ENCODE assay signal across 8 cellular contexts in the genomic region with DNA sequence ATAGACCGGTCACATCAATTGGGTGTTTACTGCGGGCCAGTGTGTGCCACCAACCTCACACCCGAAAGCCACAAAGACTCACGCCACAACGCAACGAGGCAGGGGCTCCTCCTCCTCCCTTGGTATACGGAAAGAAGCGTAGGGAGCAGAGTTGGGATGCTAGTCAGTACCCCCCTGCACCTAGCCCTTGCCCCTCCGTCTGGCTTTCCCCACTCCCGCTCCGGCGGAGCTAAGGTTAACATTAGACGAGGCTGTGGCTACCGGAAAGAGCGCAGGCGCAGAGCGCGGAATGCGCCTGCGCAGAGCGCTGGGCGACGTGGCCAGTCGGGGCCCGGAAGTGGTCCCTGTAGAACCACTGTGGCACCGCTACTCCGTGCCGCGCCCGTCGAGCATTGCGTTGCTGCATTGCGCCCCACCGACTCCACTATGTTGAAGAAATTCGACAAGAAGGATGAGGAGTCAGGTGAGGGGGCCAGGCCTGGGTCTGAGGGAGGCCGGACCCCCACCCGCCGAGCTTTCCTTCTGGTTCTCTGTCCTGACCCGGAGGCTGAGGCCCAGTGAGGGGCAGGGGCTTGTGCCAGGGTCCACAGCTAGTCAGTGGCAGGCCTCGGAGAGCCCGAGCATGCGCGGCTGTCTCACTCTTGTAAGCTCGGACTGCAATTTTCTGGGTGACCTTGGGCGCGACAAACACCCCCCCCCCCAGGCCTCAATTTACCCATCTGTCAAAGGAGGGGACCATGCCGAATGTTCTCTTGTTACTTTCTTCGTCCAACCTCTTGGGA. TPM values are rescaled to one million over a fixed set of nuclear protein-coding genes. Genes with fewer than 3 reads are reported as not detected.
DNase-seq lines count a peak whose midpoint lies in the region; ATAC-seq, FAIRE-seq and TF ChIP-seq lines count a peak whose summit lies in the region.

A gene with protein sequence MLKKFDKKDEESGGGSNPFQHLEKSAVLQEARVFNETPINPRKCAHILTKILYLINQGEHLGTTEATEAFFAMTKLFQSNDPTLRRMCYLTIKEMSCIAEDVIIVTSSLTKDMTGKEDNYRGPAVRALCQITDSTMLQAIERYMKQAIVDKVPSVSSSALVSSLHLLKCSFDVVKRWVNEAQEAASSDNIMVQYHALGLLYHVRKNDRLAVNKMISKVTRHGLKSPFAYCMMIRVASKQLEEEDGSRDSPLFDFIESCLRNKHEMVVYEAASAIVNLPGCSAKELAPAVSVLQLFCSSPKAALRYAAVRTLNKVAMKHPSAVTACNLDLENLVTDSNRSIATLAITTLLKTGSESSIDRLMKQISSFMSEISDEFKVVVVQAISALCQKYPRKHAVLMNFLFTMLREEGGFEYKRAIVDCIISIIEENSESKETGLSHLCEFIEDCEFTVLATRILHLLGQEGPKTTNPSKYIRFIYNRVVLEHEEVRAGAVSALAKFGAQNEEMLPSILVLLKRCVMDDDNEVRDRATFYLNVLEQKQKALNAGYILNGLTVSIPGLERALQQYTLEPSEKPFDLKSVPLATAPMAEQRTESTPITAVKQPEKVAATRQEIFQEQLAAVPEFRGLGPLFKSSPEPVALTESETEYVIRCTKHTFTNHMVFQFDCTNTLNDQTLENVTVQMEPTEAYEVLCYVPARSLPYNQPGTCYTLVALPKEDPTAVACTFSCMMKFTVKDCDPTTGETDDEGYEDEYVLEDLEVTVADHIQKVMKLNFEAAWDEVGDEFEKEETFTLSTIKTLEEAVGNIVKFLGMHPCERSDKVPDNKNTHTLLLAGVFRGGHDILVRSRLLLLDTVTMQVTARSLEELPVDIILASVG (plus strand): TSS at position 323 of the 782 bp plus-strand sequence. CDS start 104 bp downstream, at position 427.

- POLR2A ChIA-PET in HepG2 (lab: Yijun Ruan, JAX), result interaction anchor here (0.6 to 2.2 kb wide), 25 partner anchors 8 to 197 kb away, joined by 3 to 22 read pairs (median 5); a partner anchor contains a TSS

- H3K4me3 ChIP-seq in HepG2 (replicated peaks in 1 of 3; ENCODE audit: insufficient read depth in 1 of 3, low read depth in 2 of 3, low read length in 3 of 3), result peak within 1 kb of the TSS; percentile 72 to 99 (median 84)

- peak within 1 kb of the TSS; percentile 93 for H3K27ac ChIP-seq in HepG2 (ENCODE audit: extremely low read length, insufficient read depth, low read length)

- DNase-seq in CD14-positive monocyte (ENCODE audit: low spot score) (peak; percentile 74), NCI-H82 (lab: John Stamatoyannopoulos, UW) (peak; percentile 96), HepG2 (ENCODE audit: low spot score) (peak; percentile 81)
- DNase-seq in activated CD4-positive, alpha-beta T cell treated with anti-CD3 and anti-CD28 coated beads, Interleukin-2, amount 50 U/mL, for 4 hours, result peak; percentile 76 to 77
- DNase-seq in stimulated activated CD4-positive, alpha-beta T cell treated with anti-CD3 and anti-CD28 coated beads, Interleukin-2, amount 100 ng/mL, for 48 hours, result peak; percentile 82 to 88

- H3K9ac ChIP-seq in HepG2 (ENCODE audit: insufficient read depth, low read depth, low read length), result peak within 1 kb of the TSS; percentile 100

- in situ Hi-C loops in HepG2 (cut with HindIII; ENCODE audit: extremely low pct_ligation_motif_present, low pct_unique_long_range_greater_than_20kb), result loop anchor here (10.0 kb wide), 1 partner anchor 65 kb away; a partner anchor contains a TSS

- peaks cover 37% of the 10 kb centered on the region for H3K79me2 ChIP-seq in HepG2 (ENCODE audit: insufficient read depth, low read length)

- 0% methylated on average over 4 of the region's 48 CpGs for WGBS in HepG2 (ENCODE audit: low lambda C conversion rate)

- peak; percentile 48 for FAIRE-seq in HepG2 (lab: Jason Lieb, UNC)

- no peaks in the 10 kb centered on the region for H4K20me1 ChIP-seq in HepG2 (ENCODE audit: insufficient read depth, low read length)

- TF ChIP-seq POLR2A in HepG2 (IDR thresholded peaks at IDR 0.05; ENCODE audit: insufficient read depth in 1 of 2, low read depth in 2 of 2, low read length in 2 of 2), result peak; percentile 95

- ATAC-seq in GM19397 (IDR thresholded peaks at IDR 0.05; ENCODE audit: unreplicated experiment) (peak; percentile 88), HG03571 (IDR thresholded peaks at IDR 0.05; ENCODE audit: unreplicated experiment) (peak; percentile 71), HepG2 (peak; percentile 87)

- H3K4me3 Mint-ChIP-seq in CD14-positive monocyte, result peak within 1 kb of the TSS; percentile 92 to 95
- peak within 1 kb of the TSS; percentile 91 for H3K4me3 Mint-ChIP-seq in dendritic cell treated with granulocyte-macrophage colony-stimulating factor and Interleukin-4, amounts not matched to agents 40 ng/mL and 50 ng/mL, for 4 days

- peak within 1 kb of the TSS; percentile 93 to 99 (median 97) for H3K27ac Mint-ChIP-seq in CD14-positive monocyte
- peak within 1 kb of the TSS; percentile 97 for H3K27ac Mint-ChIP-seq in dendritic cell treated with granulocyte-macrophage colony-stimulating factor and Interleukin-4, amounts not matched to agents 40 ng/mL and 50 ng/mL, for 4 days

- peaks cover 13 to 25% of the 10 kb centered on the region in 2 experiments for H3K36me3 ChIP-seq in HepG2 (replicated peaks in 1 of 2; ENCODE audit: control insufficient read depth in 1 of 2, insufficient read depth in 2 of 2, low read length in 2 of 2)

- no peak; the same call in 1 of the 2 replicates for TF ChIP-seq RAD21 in HepG2 (CRISPR knock-in tag; IDR thresholded peaks at IDR 0.05)

- peaks cover 28 to 34% of the 10 kb centered on the region in 2 donors for H3K36me3 Mint-ChIP-seq in CD14-positive monocyte
- peaks cover 46% of the 10 kb centered on the region for H3K36me3 Mint-ChIP-seq in dendritic cell treated with granulocyte-macrophage colony-stimulating factor and Interleukin-4, amounts not matched to agents 40 ng/mL and 50 ng/mL, for 4 days (ENCODE audit: low read depth)

- peak within 1 kb of the TSS; percentile 95 for H3K4me2 ChIP-seq in HepG2 (ENCODE audit: low read depth, low read length)

- peaks cover 0 to 5% (median 3%) of the 10 kb centered on the region in 3 donors for H3K27me3 Mint-ChIP-seq in CD14-positive monocyte (ENCODE audit: low read depth in 3 of 3)
- H3K27me3 Mint-ChIP-seq in dendritic cell treated with granulocyte-macrophage colony-stimulating factor and Interleukin-4, amounts not matched to agents 40 ng/mL and 50 ng/mL, for 4 days, result no peaks in the 10 kb centered on the region

- no peak for TF ChIP-seq EP300 in HepG2 (IDR thresholded peaks at IDR 0.05; ENCODE audit: low read depth in 2 of 2, low read length in 2 of 2)
- TF ChIP-seq EP300 in HepG2 (CRISPR knock-in tag; IDR thresholded peaks at IDR 0.05; ENCODE audit: borderline replicate concordance), result no peak

- H3K4me1 Mint-ChIP-seq in CD14-positive monocyte, result peaks cover 31% of the 10 kb centered on the region
- peaks cover 38% of the 10 kb centered on the region for H3K4me1 Mint-ChIP-seq in dendritic cell treated with granulocyte-macrophage colony-stimulating factor and Interleukin-4, amounts not matched to agents 40 ng/mL and 50 ng/mL, for 4 days (ENCODE audit: low read depth)

- no peaks in the 10 kb centered on the region for H3K9me3 Mint-ChIP-seq in CD14-positive monocyte
- H3K9me3 Mint-ChIP-seq in dendritic cell treated with granulocyte-macrophage colony-stimulating factor and Interleukin-4, amounts not matched to agents 40 ng/mL and 50 ng/mL, for 4 days, result no peaks in the 10 kb centered on the region

- no peaks in the 10 kb centered on the region; a peak in 1 of 5 replicates for H3K27me3 ChIP-seq in HepG2 (ENCODE audit: control insufficient read depth in 1 of 2, insufficient read depth in 2 of 2, low read length in 2 of 2)

- intact Hi-C loops in CD14-positive monocyte (cut with micrococcal nuclease), result loop anchor here in 1 of 2 donors (2.0 to 5.0 kb wide), 2 partner anchors 67 to 87 kb away; a partner anchor contains a TSS
- intact Hi-C loops in dendritic cell treated with granulocyte-macrophage colony-stimulating factor and Interleukin-4, amounts not matched to agents 40 ng/mL and 50 ng/mL, for 4 days (cut with micrococcal nuclease), result loop anchor here (1.0 to 5.0 kb wide), 2 partner anchors 88 to 197 kb away; a partner anchor contains a TSS
- intact Hi-C loops in HepG2 (cut with micrococcal nuclease; ENCODE audit: unreplicated experiment), result loop anchor here (1.0 to 5.0 kb wide), 2 partner anchors 127 to 279 kb away; a partner anchor contains a TSS

- BruUV-seq in HepG2 (replicated peaks; lab: Mats Ljungman, UMichigan), result TSS peak; percentile 76

- H2AFZ ChIP-seq in HepG2 (ENCODE audit: low read length), result peak within 1 kb of the TSS; percentile 83

- TF ChIP-seq CTCF in CD14-positive monocyte (IDR thresholded peaks at IDR 0.05) (no peak), HepG2 (CRISPR knock-in tag; IDR thresholded peaks at IDR 0.05) (no peak)

- CTCF ChIA-PET in HepG2 (lab: Yijun Ruan, JAX; ENCODE audit: low intra/inter-chr PET ratio, low total read pairs), result no interaction called here

- no peaks in the 10 kb centered on the region for H3K9me3 ChIP-seq in HepG2 (ENCODE audit: low read length)

- H3K4me1 ChIP-seq in HepG2 (ENCODE audit: insufficient read depth, low read length), result peaks cover 58% of the 10 kb centered on the region

RNA-seq across cellular contexts. Expression of the gene that starts here (rescaled TPM):
- polyA plus RNA-seq in CD14-positive monocyte, result 10 to 100 TPM; 59.9 to 94.5 TPM
- 166 and 201 TPM in 2 replicates for total RNA-seq in HepG2 (2016; rRNA removed; fragmentation: Illumina TruSeq; extraction: Trizol)
- 32.6 and 33.3 TPM in 2 replicates for total RNA-seq in HepG2 (2016; cell fraction: cytosol; rRNA removed; fragmentation: Illumina TruSeq; extraction: Trizol; ENCODE audit: low read depth)
- total RNA-seq in HepG2 (2016; cell fraction: insoluble cytoplasmic fraction; rRNA removed; fragmentation: Illumina TruSeq; extraction: Trizol), result 161 and 187 TPM in 2 replicates
- 53.2 and 59.5 TPM in 2 replicates for total RNA-seq in HepG2 (2016; cell fraction: membrane; rRNA removed; fragmentation: Illumina TruSeq; extraction: Trizol)
- 112 and 137 TPM in 2 replicates for total RNA-seq in HepG2 (2016; cell fraction: nucleus; rRNA removed; fragmentation: Illumina TruSeq; extraction: Trizol)
- polyA plus RNA-seq in HepG2 (2011; rRNA removed), result 96.0 and 98.6 TPM in 2 replicates
- polyA plus RNA-seq in HepG2 (2011; cell fraction: cytosol; rRNA removed), result 50.1 and 58.7 TPM in 2 replicates
- 113 and 136 TPM in 2 replicates for polyA plus RNA-seq in HepG2 (2011; cell fraction: nucleus; rRNA removed)
- polyA plus RNA-seq in HepG2 (2012), result 104 and 119 TPM in 2 replicates
- polyA plus RNA-seq in HepG2 (2016; cell fraction: cytosol; fragmentation: Illumina TruSeq; extraction: Trizol; ENCODE audit: low read depth), result 13.1 and 15.7 TPM in 2 replicates
- polyA plus RNA-seq in HepG2 (2016; cell fraction: insoluble cytoplasmic fraction; fragmentation: Illumina TruSeq; extraction: Trizol; ENCODE audit: low read depth), result 185 and 197 TPM in 2 replicates
- polyA plus RNA-seq in HepG2 (2016; cell fraction: membrane; fragmentation: Illumina TruSeq; extraction: Trizol; ENCODE audit: low read depth), result 21.2 and 23.0 TPM in 2 replicates
- polyA plus RNA-seq in HepG2 (2016; cell fraction: nucleus; fragmentation: Illumina TruSeq; extraction: Trizol; ENCODE audit: insufficient read depth, low read depth), result 168 and 188 TPM in 2 replicates
- polyA minus RNA-seq in HepG2 (2011; rRNA and poly(A)+ RNA removed; ENCODE audit: low replicate concordance), result 210 and 345 TPM in 2 replicates
- 121 and 122 TPM in 2 replicates for polyA minus RNA-seq in HepG2 (2011; cell fraction: cytosol; rRNA and poly(A)+ RNA removed)
- 147 and 157 TPM in 2 replicates for polyA minus RNA-seq in HepG2 (2011; cell fraction: nucleus; rRNA and poly(A)+ RNA removed)

Comparison
In these comparisons a context has a peak if more than half of its experiments do, and no peak if none do; other contexts are left out.
1. Peak in every context shown above with its lines: DNase-seq, ATAC-seq, H3K4me3 ChIP-seq and H3K27ac ChIP-seq.